ENCODE assay signal across 15 cellular contexts in genomic region chr10:110793887-110794286, GRCh38.
A peak's percentile ranks its signal among the peaks of the same experiment; 100 is the strongest.
DNase-seq lines count a peak whose midpoint lies in the region; ATAC-seq and TF ChIP-seq lines count a peak whose summit lies in the region.
"Had no signal": no experiment of that assay in that cellular context is flagged by ENCODE, and none has a peak within 500 bp of the region (broad histone marks: within the 10 kb centered on the region; RNA-seq: fewer than 3 reads in every experiment).

No MANE protein-coding gene starts in this region.

- H2BK12ac ChIP-seq in trophoblast cell (ENCODE audit: low read length): peak overlapping the region; percentile 93

- no peaks in the 10 kb centered on the region for H3K9me3 ChIP-seq in DOHH2 (ENCODE audit: control insufficient read depth, insufficient read depth, low read length)
- H3K9me3 ChIP-seq in cardiac muscle cell (ENCODE audit: low read depth): no peaks in the 10 kb centered on the region
- H3K9me3 ChIP-seq in trophoblast cell (ENCODE audit: insufficient read depth, low read depth, low read length): no peaks in the 10 kb centered on the region
- H3K9me3 ChIP-seq in GM23248 (ENCODE audit: low read depth): no peaks in the 10 kb centered on the region

- H3K4ac ChIP-seq in trophoblast cell (ENCODE audit: low read depth, low read length): peak overlapping the region; percentile 72

- H3K9me2 ChIP-seq in DOHH2 (replicated peaks; ENCODE audit: control insufficient read depth, low read length): no peaks in the 10 kb centered on the region
- no peaks in the 10 kb centered on the region for H3K9me2 ChIP-seq in GM23248 (ENCODE audit: insufficient read depth)

- in situ Hi-C loops in SK-MEL-5 (cut with HindIII; ENCODE audit: low pct_unique_long_range_greater_than_20kb, low sequenced_read_pairs) (no loop called here), GM23248 (cut with MboI) (no loop called here)

- peaks cover 15% of the 10 kb centered on the region for H3K4me1 ChIP-seq in DOHH2 (ENCODE audit: control insufficient read depth, low read length)
- H3K4me1 ChIP-seq in cardiac muscle cell (ENCODE audit: low read depth): peaks cover 59% of the 10 kb centered on the region
- H3K4me1 ChIP-seq in trophoblast cell (ENCODE audit: control insufficient read depth in 1 of 2, insufficient read depth in 2 of 2, low read length in 2 of 2): peaks cover 17 to 37% of the 10 kb centered on the region in 2 experiments
- no peaks in the 10 kb centered on the region for H3K4me1 ChIP-seq in GM23248 (ENCODE audit: insufficient read depth)

- H3K36me3 ChIP-seq in DOHH2 (ENCODE audit: control insufficient read depth, low read length) (no peaks in the 10 kb centered on the region), cardiac muscle cell (peaks cover 1% of the 10 kb centered on the region), trophoblast cell (ENCODE audit: control insufficient read depth in 1 of 2, insufficient read depth in 2 of 2, low read length in 2 of 2) (no peaks in the 10 kb centered on the region), GM23248 (ENCODE audit: low read depth) (no peaks in the 10 kb centered on the region)

- H2AK5ac ChIP-seq in trophoblast cell (ENCODE audit: low read length): no peak overlapping the region

- peak overlapping the region; percentile 85 for H4K91ac ChIP-seq in trophoblast cell (ENCODE audit: low read depth, low read length)

- peak overlapping the region; percentile 38 for H3K4me2 ChIP-seq in DOHH2 (ENCODE audit: low read length)
- H3K4me2 ChIP-seq in trophoblast cell (ENCODE audit: low read length): no peak overlapping the region
- H3K4me2 ChIP-seq in GM23248 (ENCODE audit: unreplicated experiment): no peak overlapping the region

- H3F3A ChIP-seq in DOHH2 (ENCODE audit: control insufficient read depth, insufficient read depth) (no peaks in the 10 kb centered on the region), GM23248 (ENCODE audit: insufficient read depth) (no peaks in the 10 kb centered on the region)

- H3K18ac ChIP-seq in trophoblast cell (ENCODE audit: low read length): peak overlapping the region; percentile 56

- H3K4me3 ChIP-seq in DOHH2 (ENCODE audit: low read length) (no peak overlapping the region), cardiac muscle cell (no peak overlapping the region), trophoblast cell (ENCODE audit: low read depth, low read length) (no peak overlapping the region), GM23248 (no peak overlapping the region)

- H4K20me1 ChIP-seq in DOHH2 (ENCODE audit: control insufficient read depth, insufficient read depth, low read depth, low read length) (no peaks in the 10 kb centered on the region), GM23248 (ENCODE audit: insufficient read depth) (no peaks in the 10 kb centered on the region)

- H2AFZ ChIP-seq in trophoblast cell (ENCODE audit: insufficient read depth, low read length, poor library complexity) (no peak overlapping the region), GM23248 (no peak overlapping the region)

- TF ChIP-seq CTCF in DOHH2 (IDR thresholded peaks at IDR 0.05; ENCODE audit: low read depth, low read length, poor library complexity, severe bottlenecking): no peak
- TF ChIP-seq CTCF in cardiac muscle cell (IDR thresholded peaks at IDR 0.05; ENCODE audit: low read depth, low read length): no peak

- H3K14ac ChIP-seq in trophoblast cell (ENCODE audit: low read length): peak overlapping the region; percentile 64

- DNase-seq in SK-MEL-5 (ENCODE audit: low read depth, low spot score): peak; percentile 5
- no peak for DNase-seq in cardiac muscle cell (ENCODE audit: low read depth in 1 of 2, low spot score in 1 of 2)
- DNase-seq in trophoblast cell: no peak
- no peak for DNase-seq in NCI-H2227 (lab: John Stamatoyannopoulos, UW; ENCODE audit: unreplicated experiment)
- DNase-seq in posterior cingulate gyrus: no peak
- no peak for DNase-seq in GM23248
- DNase-seq: activated CD4-positive, alpha-beta T cell treated with anti-CD3 and anti-CD28 coated beads, Interleukin-2, amount 50 U/mL, for 1 hour; activated naive CD8-positive, alpha-beta T cell treated with anti-CD3 and anti-CD28 coated beads for 36 hours; activated T-cell treated with anti-CD3 and anti-CD28 coated beads, Interleukin-2, amount 50 U/mL, for 1 hour; erythroblast; kidney glomerular epithelial cell; NCI-H2227 treated with DMSO at 0.1 percent for 48 hours; T-helper 9 cell had no signal

- H3K9ac ChIP-seq in trophoblast cell (ENCODE audit: low read length): no peak overlapping the region
- no peak overlapping the region for H3K9ac ChIP-seq in GM23248

- peak overlapping the region; percentile 68 for H2BK120ac ChIP-seq in trophoblast cell (ENCODE audit: insufficient read depth, low read length, poor library complexity)

- H3K23ac ChIP-seq in trophoblast cell (ENCODE audit: low read length): no peak overlapping the region

- peak overlapping the region; percentile 11 for H4K8ac ChIP-seq in trophoblast cell (ENCODE audit: low read depth, low read length)

- no CpG with 5 or more reads among the region's 6 CpGs for WGBS in trophoblast cell (ENCODE audit: extremely low coverage, insufficient coverage, insufficient read length)
- 95 to 97% methylated on average over 6 of the region's 6 CpGs for WGBS in GM23248 (ENCODE audit: low coverage in 1 of 2, low lambda C conversion rate in 2 of 2, missing lambda C conversion rate in 2 of 2), 2 experiments

- no peak overlapping the region for H4K12ac ChIP-seq in trophoblast cell (ENCODE audit: low read depth, low read length)

- H3K27me3 ChIP-seq in DOHH2 (ENCODE audit: control insufficient read depth, low read length) (no peaks in the 10 kb centered on the region), cardiac muscle cell (no peaks in the 10 kb centered on the region), trophoblast cell (ENCODE audit: insufficient read depth, low read length) (no peaks in the 10 kb centered on the region), GM23248 (replicated peaks; ENCODE audit: insufficient read depth) (peaks cover 18% of the 10 kb centered on the region)

- H3K79me2 ChIP-seq in DOHH2 (ENCODE audit: control insufficient read depth, low read length) (no peaks in the 10 kb centered on the region), trophoblast cell (ENCODE audit: control insufficient read depth, insufficient read depth, low read length, poor library complexity) (no peaks in the 10 kb centered on the region), GM23248 (ENCODE audit: insufficient read depth) (no peaks in the 10 kb centered on the region)

- no peak for ATAC-seq in HG03039 (IDR thresholded peaks at IDR 0.05; ENCODE audit: unreplicated experiment)

- no peak overlapping the region for H3K27ac ChIP-seq in DOHH2 (ENCODE audit: low read depth, low read length)
- H3K27ac ChIP-seq in cardiac muscle cell: peak overlapping the region; percentile 89
- H3K27ac ChIP-seq in trophoblast cell (ENCODE audit: low read depth, low read length): no peak overlapping the region
- H3K27ac ChIP-seq in GM23248: no peak overlapping the region

- intact Hi-C loops in posterior cingulate gyrus (cut with DNase I): no loop called here

- H3K79me1 ChIP-seq in trophoblast cell (ENCODE audit: low read length): peaks cover 19% of the 10 kb centered on the region

- H2BK5ac ChIP-seq in trophoblast cell (ENCODE audit: low read depth, low read length, poor library complexity): peak overlapping the region; percentile 85
